Comparison of ENCODE assay signal across 8 cellular contexts in the genomic region with DNA sequence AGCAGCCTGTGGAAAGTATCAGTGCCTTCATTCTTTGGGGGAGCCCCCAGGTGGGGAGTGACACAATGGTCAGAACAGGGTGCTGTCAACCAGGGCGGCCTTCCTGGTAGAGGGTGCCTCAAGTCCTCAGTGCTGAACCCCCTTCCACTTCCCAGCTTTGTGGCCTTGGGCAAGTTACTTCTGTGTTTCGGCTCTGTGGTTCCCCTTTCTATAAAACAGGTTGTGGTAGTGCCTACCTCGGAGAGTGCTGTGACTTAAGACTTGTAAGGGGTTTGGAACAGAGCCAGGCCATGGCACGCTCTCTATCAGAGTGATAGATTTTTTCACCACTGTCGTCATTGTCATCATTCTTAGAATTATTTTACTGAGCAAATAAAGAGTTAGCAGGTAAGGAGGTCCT.
DNase-seq lines count a peak whose midpoint lies in the region; ATAC-seq and TF ChIP-seq lines count a peak whose summit lies in the region.

No MANE protein-coding gene starts in this region.

- H3K27me3 ChIP-seq in WERI-Rb-1 (ENCODE audit: insufficient read depth, low read depth, severe bottlenecking), result no peaks in the 10 kb centered on the region

- H3K9me3 ChIP-seq in WERI-Rb-1 (ENCODE audit: severe bottlenecking), result no peaks in the 10 kb centered on the region

- TF ChIP-seq CTCF in WERI-Rb-1 (IDR thresholded peaks at IDR 0.05; ENCODE audit: low read depth, low read length), result no peak

- H3K4me3 ChIP-seq in WERI-Rb-1 (ENCODE audit: low read depth, low read length), result no peak overlapping the region

- peak overlapping the region; percentile 77 for H3K27ac ChIP-seq in WERI-Rb-1

- H3K36me3 ChIP-seq in WERI-Rb-1, result peaks cover 63% of the 10 kb centered on the region

- ATAC-seq in GM18511 (IDR thresholded peaks at IDR 0.05; ENCODE audit: unreplicated experiment), result peak; percentile 63
- ATAC-seq in HG03521 (IDR thresholded peaks at IDR 0.05; ENCODE audit: unreplicated experiment), result peak; percentile 37
- no peak for ATAC-seq in HG03108 (IDR thresholded peaks at IDR 0.05; ENCODE audit: unreplicated experiment)

- no peak for DNase-seq in WERI-Rb-1
- DNase-seq in central memory CD4-positive, alpha-beta T cell, result peak; percentile 80
- peak; percentile 53 for DNase-seq in stimulated activated CD4-positive, alpha-beta T cell treated with anti-CD3 and anti-CD28 coated beads, Interleukin-2, amount 100 ng/mL, for 4 hours (ENCODE audit: low read depth)
- DNase-seq in cerebellar cortex (ENCODE audit: low spot score), result no peak
- DNase-seq in mesenteric fat pad (ENCODE audit: low spot score), result no peak

Comparison
In these comparisons a context has a peak if more than half of its experiments do, and no peak if none do; other contexts are left out.
1. DNase-seq: peak in central memory CD4-positive, alpha-beta T cell (single experiment) and stimulated activated CD4-positive, alpha-beta T cell treated with anti-CD3 and anti-CD28 coated beads, Interleukin-2, amount 100 ng/mL, for 4 hours (single experiment); none in WERI-Rb-1 (single experiment), cerebellar cortex (single experiment) and mesenteric fat pad (single experiment).